ENCODE assay signal across 10 cellular contexts in genomic region chr13:27168086-27168485, GRCh38. TPM values are rescaled to one million over a fixed set of nuclear protein-coding genes. Genes with fewer than 3 reads are reported as not detected.
DNase-seq lines count a peak whose midpoint lies in the region; ATAC-seq and TF ChIP-seq lines count a peak whose summit lies in the region.
"Had no signal": no experiment of that assay in that cellular context is flagged by ENCODE, and none has a peak within 500 bp of the region (broad histone marks: within the 10 kb centered on the region; RNA-seq: fewer than 3 reads in every experiment).

No MANE protein-coding gene starts in this region.

- H3K9me3 ChIP-seq in CD4-positive, alpha-beta T cell (ENCODE audit: control insufficient read depth, low read length), result no peaks in the 10 kb centered on the region

- no peak overlapping the region for H3K27ac ChIP-seq in CD4-positive, alpha-beta T cell (ENCODE audit: low read depth, low read length)

- H3K36me3 Mint-ChIP-seq in CD4-positive, alpha-beta T cell (ENCODE audit: low read depth), result peaks cover 6% of the 10 kb centered on the region
- H3K36me3 Mint-ChIP-seq in HFFc6 (ENCODE audit: low read depth) (no peaks in the 10 kb centered on the region), nephron (ENCODE audit: low read depth) (no peaks in the 10 kb centered on the region), nephron progenitor cell (ENCODE audit: low read depth) (peaks cover 4% of the 10 kb centered on the region)
- peaks cover 9% of the 10 kb centered on the region for H3K36me3 Mint-ChIP-seq in activated naive CD8-positive, alpha-beta T cell treated with anti-CD3 and anti-CD28 coated beads, Interleukin-2, amount 10 ng/mL, durations not matched to agents 7 days and 5 days

- intact Hi-C loops in CD4-positive, alpha-beta T cell (cut with DNase I, micrococcal nuclease), result loop anchor here in 1 of 2 experiments (5.0 kb wide), 1 partner anchor 1866 kb away; the partner anchor contains the start of gene NUP58
- intact Hi-C loops in posterior cingulate gyrus (cut with DNase I), result no loop called here

- H3K27me3 ChIP-seq in CD4-positive, alpha-beta T cell (ENCODE audit: control insufficient read depth, insufficient read depth, low read length), result no peaks in the 10 kb centered on the region

- DNase-seq in CD4-positive, alpha-beta T cell, result no peak
- DNase-seq in HFFc6 (no peak), putamen (ENCODE audit: low spot score) (no peak), nephron progenitor cell (no peak), posterior cingulate gyrus (no peak)
- no peak for DNase-seq in activated naive CD8-positive, alpha-beta T cell treated with anti-CD3 and anti-CD28 coated beads, Interleukin-2, amount 10 ng/mL, durations not matched to agents 7 days and 5 days
- DNase-seq: activated effector memory CD4-positive, alpha-beta T cell treated with anti-CD3 and anti-CD28 coated beads, Interleukin-2, amount 50 U/mL, for 16 hours; effector CD4-positive, alpha-beta T cell had no signal

- H3K4me1 Mint-ChIP-seq in CD4-positive, alpha-beta T cell (ENCODE audit: low read depth), result peaks cover 76% of the 10 kb centered on the region
- H3K4me1 Mint-ChIP-seq in HFFc6 (ENCODE audit: low read depth) (peaks cover 53% of the 10 kb centered on the region), nephron (peaks cover 37% of the 10 kb centered on the region), nephron progenitor cell (peaks cover 40% of the 10 kb centered on the region)
- H3K4me1 Mint-ChIP-seq in activated naive CD8-positive, alpha-beta T cell treated with anti-CD3 and anti-CD28 coated beads, Interleukin-2, amount 10 ng/mL, durations not matched to agents 7 days and 5 days, result peaks cover 45% of the 10 kb centered on the region

- no peaks in the 10 kb centered on the region for H3K27me3 Mint-ChIP-seq in CD4-positive, alpha-beta T cell
- H3K27me3 Mint-ChIP-seq in HFFc6 (ENCODE audit: insufficient read depth), result no peaks in the 10 kb centered on the region
- no peaks in the 10 kb centered on the region for H3K27me3 Mint-ChIP-seq in activated naive CD8-positive, alpha-beta T cell treated with anti-CD3 and anti-CD28 coated beads, Interleukin-2, amount 10 ng/mL, durations not matched to agents 7 days and 5 days
- H3K27me3 Mint-ChIP-seq in nephron (ENCODE audit: low read depth), result no peaks in the 10 kb centered on the region
- H3K27me3 Mint-ChIP-seq in nephron progenitor cell (ENCODE audit: low read depth, poor library complexity), result peaks cover 3% of the 10 kb centered on the region

- no peaks in the 10 kb centered on the region for H3K9me3 Mint-ChIP-seq in CD4-positive, alpha-beta T cell
- H3K9me3 Mint-ChIP-seq in HFFc6 (no peaks in the 10 kb centered on the region), nephron (no peaks in the 10 kb centered on the region), nephron progenitor cell (no peaks in the 10 kb centered on the region)
- no peaks in the 10 kb centered on the region for H3K9me3 Mint-ChIP-seq in activated naive CD8-positive, alpha-beta T cell treated with anti-CD3 and anti-CD28 coated beads, Interleukin-2, amount 10 ng/mL, durations not matched to agents 7 days and 5 days

- CTCF ChIA-PET in CD4-positive, alpha-beta T cell (lab: Charles Lee), result no interaction called here

- TF ChIP-seq CTCF in CD4-positive, alpha-beta T cell (IDR thresholded peaks at IDR 0.05), result no peak
- TF ChIP-seq CTCF in HFFc6 (IDR thresholded peaks at IDR 0.05) (no peak), nephron (IDR thresholded peaks at IDR 0.05; ENCODE audit: unreplicated experiment in 3 of 3) (no peak), nephron progenitor cell (IDR thresholded peaks at IDR 0.05) (no peak)

- H3K4me3 Mint-ChIP-seq in CD4-positive, alpha-beta T cell, result peak overlapping the region; percentile 22
- no peak overlapping the region for H3K4me3 Mint-ChIP-seq in HFFc6
- peak overlapping the region; percentile 7 for H3K4me3 Mint-ChIP-seq in activated naive CD8-positive, alpha-beta T cell treated with anti-CD3 and anti-CD28 coated beads, Interleukin-2, amount 10 ng/mL, durations not matched to agents 7 days and 5 days
- H3K4me3 Mint-ChIP-seq in nephron, result peak overlapping the region in 2 of 3 experiments; percentile 0 to 44
- no peak overlapping the region for H3K4me3 Mint-ChIP-seq in nephron progenitor cell

- H3K27ac Mint-ChIP-seq in CD4-positive, alpha-beta T cell, result peak overlapping the region; percentile 96
- peak overlapping the region; percentile 48; the same call in 1 of the 2 replicates for H3K27ac Mint-ChIP-seq in HFFc6
- no peak overlapping the region for H3K27ac Mint-ChIP-seq in activated naive CD8-positive, alpha-beta T cell treated with anti-CD3 and anti-CD28 coated beads, Interleukin-2, amount 10 ng/mL, durations not matched to agents 7 days and 5 days
- peak overlapping the region in 2 of 3 experiments; percentile 7 to 8 for H3K27ac Mint-ChIP-seq in nephron
- no peak overlapping the region for H3K27ac Mint-ChIP-seq in nephron progenitor cell

- no peak for ATAC-seq in CD4-positive, alpha-beta T cell (ENCODE audit: poor library complexity)
- no peak for ATAC-seq in activated naive CD8-positive, alpha-beta T cell treated with anti-CD3 and anti-CD28 coated beads, Interleukin-2, amount 10 ng/mL, durations not matched to agents 7 days and 5 days (ENCODE audit: low read depth)
- no peak for ATAC-seq in GM19328 (IDR thresholded peaks at IDR 0.05; ENCODE audit: unreplicated experiment)

- POLR2A ChIA-PET in CD4-positive, alpha-beta T cell (lab: Charles Lee), result interaction anchor here (2.2 kb wide), 1 partner anchor 83 kb away, joined by 6 read pairs; the partner anchor contains the start of gene RPL21
- POLR2A ChIA-PET in activated naive CD8-positive, alpha-beta T cell treated with anti-CD3 and anti-CD28 coated beads, Interleukin-2, amount 10 ng/mL, durations not matched to agents 7 days and 5 days (lab: Charles Lee), result interaction anchor here (1.2 kb wide), 1 partner anchor 37 kb away, joined by 5 read pairs; no protein-coding TSS in a partner anchor

RNA-seq across cellular contexts. Expression of gene USP12, which starts 3.5 kb away (rescaled TPM):
- total RNA-seq in CD4-positive, alpha-beta T cell, result 10 to 100 TPM; 56.9 to 58.8 TPM
- 10 to 100 TPM; 20.0 to 25.2 (median 22.7) TPM for total RNA-seq in HFFc6 (2021; fragmentation: NEBNext Ultra II Directional; extraction: Animal tissue kit (Norgen Biotek cat#: 25700))
- 10 to 100 TPM; 21.4 to 23.9 TPM for total RNA-seq in activated naive CD8-positive, alpha-beta T cell treated with anti-CD3 and anti-CD28 coated beads, Interleukin-2, amount 10 ng/mL, durations not matched to agents 7 days and 5 days

Comparison
In these comparisons a context has a peak if more than half of its experiments do, and no peak if none do; other contexts are left out.
1. H3K27ac Mint-ChIP-seq: peak in CD4-positive, alpha-beta T cell (single experiment), HFFc6 (single experiment) and nephron (2 of 3); none in activated naive CD8-positive, alpha-beta T cell treated with anti-CD3 and anti-CD28 coated beads, Interleukin-2, amount 10 ng/mL, durations not matched to agents 7 days and 5 days (single experiment) and nephron progenitor cell (single experiment).
2. H3K4me3 Mint-ChIP-seq: peak in CD4-positive, alpha-beta T cell (single experiment), activated naive CD8-positive, alpha-beta T cell treated with anti-CD3 and anti-CD28 coated beads, Interleukin-2, amount 10 ng/mL, durations not matched to agents 7 days and 5 days (single experiment) and nephron (2 of 3); none in HFFc6 (single experiment) and nephron progenitor cell (single experiment).